ENCODE assay signal across 16 cellular contexts in the genomic region with DNA sequence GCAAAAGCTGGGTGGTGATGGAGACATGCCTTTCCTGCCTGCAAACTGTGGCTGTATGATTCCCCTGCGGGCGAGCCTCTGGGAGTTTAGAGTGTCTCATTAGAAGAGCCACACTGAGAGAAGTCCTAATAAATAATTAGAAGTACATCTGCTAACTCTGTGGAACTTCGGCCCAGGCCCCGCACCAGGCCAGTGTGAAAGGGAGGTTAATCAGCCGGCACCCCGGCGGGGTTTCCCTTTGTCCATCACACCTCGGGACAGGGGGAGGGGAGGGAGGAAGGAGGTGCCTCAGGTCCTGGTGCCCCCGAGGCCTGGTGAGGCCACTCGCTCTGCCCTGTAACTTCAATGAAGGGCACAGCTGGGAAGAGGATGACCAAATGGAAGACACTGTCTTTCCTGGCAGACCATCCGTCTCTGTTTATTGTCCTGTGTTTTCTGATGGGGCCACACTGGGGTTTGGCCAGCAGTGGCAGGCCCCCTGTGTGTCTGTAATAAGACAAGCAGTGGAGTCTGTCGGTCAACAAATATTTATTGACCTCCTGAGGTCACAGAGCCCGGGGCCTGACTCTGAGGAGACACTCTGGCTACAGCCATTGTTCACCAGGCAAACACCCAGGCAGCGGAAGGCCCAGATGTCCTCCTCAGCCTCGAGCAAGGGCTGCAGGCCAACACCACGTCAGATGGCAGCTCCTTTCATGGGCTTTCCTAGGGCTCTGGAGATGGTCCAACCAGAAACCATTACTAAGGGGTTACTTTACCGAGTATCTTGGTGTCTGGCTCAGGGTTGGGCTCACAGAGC.
DNase-seq lines count a peak whose midpoint lies in the region; ATAC-seq and TF ChIP-seq lines count a peak whose summit lies in the region.
"Had no signal": no experiment of that assay in that cellular context is flagged by ENCODE, and none has a peak within 500 bp of the region (broad histone marks: within the 10 kb centered on the region; RNA-seq: fewer than 3 reads in every experiment).

No MANE protein-coding gene starts in this region.

- H3K27ac Mint-ChIP-seq in endodermal cell: no peak overlapping the region

- H3K4me1 Mint-ChIP-seq in endodermal cell: peaks cover 17% of the 10 kb centered on the region

- H3K4me3 ChIP-seq in endodermal cell (ENCODE audit: low read length): no peak overlapping the region
- no peak overlapping the region for H3K4me3 ChIP-seq in SJCRH30
- H3K4me3 ChIP-seq: gastrocnemius medialis had no signal

- no peaks in the 10 kb centered on the region for H3K9me3 Mint-ChIP-seq in endodermal cell
- H3K9me3 Mint-ChIP-seq: nephron had no signal

- no peak overlapping the region for H3K4me3 Mint-ChIP-seq in endodermal cell
- H3K4me3 Mint-ChIP-seq: nephron had no signal

- H3K27me3 ChIP-seq in endodermal cell (ENCODE audit: control insufficient read depth, insufficient read depth, low read length, poor library complexity, severe bottlenecking) (no peaks in the 10 kb centered on the region), SJCRH30 (no peaks in the 10 kb centered on the region)
- H3K27me3 ChIP-seq: gastrocnemius medialis had no signal

- ATAC-seq in esophagus mucosa: no peak
- ATAC-seq: gastrocnemius medialis had no signal

- H3K4me1 ChIP-seq in endodermal cell (ENCODE audit: control insufficient read depth, insufficient read depth, low read length) (peaks cover 4% of the 10 kb centered on the region), SJCRH30 (peaks cover 6% of the 10 kb centered on the region; the same call in 1 of the 2 replicates)
- H3K4me1 ChIP-seq: gastrocnemius medialis had no signal

- no peak overlapping the region for H3K9ac ChIP-seq in endodermal cell (ENCODE audit: extremely low read depth, low read length, poor library complexity, severe bottlenecking)

- H3K36me3 ChIP-seq in endodermal cell (ENCODE audit: control insufficient read depth, insufficient read depth, low read length): no peaks in the 10 kb centered on the region
- no peaks in the 10 kb centered on the region for H3K36me3 ChIP-seq in SJCRH30
- H3K36me3 ChIP-seq: gastrocnemius medialis had no signal

- 83 to 84% methylated on average over 6 to 17 of the region's 17 CpGs for WGBS in endodermal cell (ENCODE audit: insufficient coverage in 1 of 2, insufficient read length in 1 of 2), 2 experiments

- H3K27me3 Mint-ChIP-seq in endodermal cell (ENCODE audit: insufficient read depth): no peaks in the 10 kb centered on the region

- DNase-seq in DMS 273 (lab: John Stamatoyannopoulos, UW; ENCODE audit: unreplicated experiment) (peak; percentile 95), NCI-H2196 treated with DMSO at 0.1 percent for 48 hours (lab: John Stamatoyannopoulos, UW; ENCODE audit: unreplicated experiment) (peak; percentile 75), endodermal cell (no peak), nucleus accumbens (lab: John Stamatoyannopoulos, UW) (peak in 54 of 56 donors; percentile 55 to 97 (median 88)), SJCRH30 (no peak), A172 (ENCODE audit: low spot score) (no peak), AML-193 (lab: John Stamatoyannopoulos, UW) (no peak)
- DNase-seq: DMS79; effector CD8-positive, alpha-beta T cell; gastrocnemius medialis; NCI-H226; stimulated activated CD4-positive, alpha-beta T cell treated with anti-CD3 and anti-CD28 coated beads, Interleukin-12 subunit alpha, Interleukin-12 subunit beta, amount 100 ng/mL, for 4 hours; T1000 had no signal

- H3K27ac ChIP-seq in endodermal cell (ENCODE audit: low read depth, low read length): peak overlapping the region; percentile 84
- no peak overlapping the region for H3K27ac ChIP-seq in SJCRH30
- H3K27ac ChIP-seq: gastrocnemius medialis, HL-60 had no signal

- H3K9me3 ChIP-seq in endodermal cell (ENCODE audit: control insufficient read depth, low read length): no peaks in the 10 kb centered on the region
- H3K9me3 ChIP-seq in SJCRH30 (replicated peaks): no peaks in the 10 kb centered on the region
- H3K9me3 ChIP-seq: gastrocnemius medialis had no signal

- TF ChIP-seq CTCF in endodermal cell (conservative IDR thresholded peaks at IDR 0.05): no peak

- no peaks in the 10 kb centered on the region for H3K36me3 Mint-ChIP-seq in endodermal cell (ENCODE audit: low read depth)

Comparison
In these comparisons a context has a peak if more than half of its experiments do, and no peak if none do; other contexts are left out.
1. DNase-seq: peak in DMS 273 (single experiment), NCI-H2196 treated with DMSO at 0.1 percent for 48 hours (single experiment) and nucleus accumbens (54 of 56); none in endodermal cell (single experiment), SJCRH30 (0 of 2), A172 (single experiment) and AML-193 (0 of 2).